10 cellular contexts compared by ENCODE assay signal in genomic region chr12:47725893-47726292, GRCh38. TPM values are rescaled to one million over a fixed set of nuclear protein-coding genes. Genes with fewer than 3 reads are reported as not detected.
DNase-seq lines count a peak whose midpoint lies in the region; ATAC-seq, FAIRE-seq and TF ChIP-seq lines count a peak whose summit lies in the region.
"Had no signal": no experiment of that assay in that cellular context is flagged by ENCODE, and none has a peak within 500 bp of the region (broad histone marks: within the 10 kb centered on the region; RNA-seq: fewer than 3 reads in every experiment).

No MANE protein-coding gene starts in this region.

- intact Hi-C loops in natural killer cell (cut with micrococcal nuclease) = no loop called here
- intact Hi-C loops in tibial artery (cut with DNase I; ENCODE audit: low total_unique reads) = no loop called here

- H3K4me1 ChIP-seq in tibial artery = peaks cover 0 to 8% (median 3%) of the 10 kb centered on the region in 4 donors

- no peaks in the 10 kb centered on the region for H3K9me3 ChIP-seq in tibial artery

- H3K27me3 ChIP-seq in tibial artery = no peaks in the 10 kb centered on the region

- no peaks in the 10 kb centered on the region for H3K36me3 ChIP-seq in tibial artery

- no peak for TF ChIP-seq CTCF in natural killer cell (IDR thresholded peaks at IDR 0.05)
- no peak for TF ChIP-seq CTCF in tibial artery (IDR thresholded peaks at IDR 0.05)

- no peaks in the 10 kb centered on the region for H3K9me3 Mint-ChIP-seq in natural killer cell

- no peak overlapping the region for H3K4me3 Mint-ChIP-seq in natural killer cell

- H3K27ac ChIP-seq in tibial artery = no peak overlapping the region

- ATAC-seq in GM21825 (IDR thresholded peaks at IDR 0.05; ENCODE audit: unreplicated experiment) = peak; percentile 70
- ATAC-seq in natural killer cell = no peak
- ATAC-seq: HCT116, left colon had no signal

- peak; percentile 25 for DNase-seq in GM18507 (ENCODE audit: extremely low spot score, insufficient read length, low read depth)
- DNase-seq in M059J (ENCODE audit: low read depth) = peak; percentile 58
- peak; percentile 77 for DNase-seq in iris pigment epithelial cell (ENCODE audit: low read depth)
- no peak for DNase-seq in natural killer cell
- no peak for DNase-seq in SW 1271 (lab: John Stamatoyannopoulos, UW)
- DNase-seq in tibial artery = no peak
- DNase-seq in inferior parietal cortex (ENCODE audit: extremely low spot score) = no peak
- DNase-seq: left colon had no signal

- FAIRE-seq in GM18507 (lab: Jason Lieb, UNC) = peak; percentile 70

- no peaks in the 10 kb centered on the region for H3K36me3 Mint-ChIP-seq in natural killer cell

- H3K4me1 Mint-ChIP-seq in natural killer cell = peaks cover 32 to 34% of the 10 kb centered on the region in 2 donors

- no peak overlapping the region for H3K4me3 ChIP-seq in tibial artery

- no peak overlapping the region for H3K27ac Mint-ChIP-seq in natural killer cell

- H3K27me3 Mint-ChIP-seq in natural killer cell (ENCODE audit: low read depth in 2 of 2) = peaks cover 9 to 18% of the 10 kb centered on the region in 2 donors

RNA-seq across cellular contexts. Expression of gene ENDOU, which starts 0.6 kb away (rescaled TPM):
- total RNA-seq in M059J (2014; rRNA removed; shearing (Covaris generic)) = not detected in 2 replicates
- total RNA-seq in natural killer cell = under 1 TPM; 0.20 to 0.41 (median 0.24) TPM
- total RNA-seq: left colon had no signal

RNA-seq across cellular contexts. Expression of gene RPAP3, which starts 20.1 kb away (rescaled TPM):
- total RNA-seq in M059J (2014; rRNA removed; shearing (Covaris generic)) = 26.0 and 40.3 TPM in 2 replicates
- total RNA-seq in natural killer cell = 10 to 100 TPM; 22.8 to 35.8 (median 24.8) TPM

RNA-seq across cellular contexts. Expression of gene RAPGEF3, which starts 32.8 kb away (rescaled TPM):
- 1.2 and 2.6 TPM in 2 replicates for total RNA-seq in M059J (2014; rRNA removed; shearing (Covaris generic))
- total RNA-seq in natural killer cell = under 1 TPM; 0.23 to 0.73 (median 0.49) TPM

RNA-seq across cellular contexts. Expression of gene SLC48A1, which starts 47.1 kb away (rescaled TPM):
- total RNA-seq in M059J (2014; rRNA removed; shearing (Covaris generic)) = 12.8 and 12.9 TPM in 2 replicates
- total RNA-seq in natural killer cell = 1 to 10 TPM; 2.0 to 4.4 (median 3.4) TPM

Comparison
In these comparisons a context has a peak if more than half of its experiments do, and no peak if none do; other contexts are left out.
1. DNase-seq: peak in GM18507 (single experiment), M059J (single experiment) and iris pigment epithelial cell (single experiment); none in natural killer cell (single experiment), SW 1271 (0 of 2), tibial artery (0 of 2) and inferior parietal cortex (single experiment).